In genomic region chr11:83609181-83609580, GRCh38 we compare ENCODE assay signal across 28 cellular contexts.
"Had no signal": no experiment of that assay in that cellular context is flagged by ENCODE, and none has a peak within 500 bp of the region (broad histone marks: within the 10 kb centered on the region; RNA-seq: fewer than 3 reads in every experiment).

No MANE protein-coding gene starts in this region.

- H3K36me3 ChIP-seq: adrenal gland, breast epithelium, MG63 had no signal

- ATAC-seq: activated CD4-positive, CD25-positive, alpha-beta regulatory T cell treated with anti-CD3 and anti-CD28 coated beads, Interleukin-2, amount 50 U/mL, for 24 hours; activated CD8-positive, alpha-beta T cell treated with anti-CD3 and anti-CD28 coated beads, Interleukin-2, amount 10 ng/mL, durations not matched to agents 7 days and 5 days; Panc1; Right ventricle myocardium inferior had no signal

- H3K4me1 ChIP-seq: breast epithelium had no signal

- H3K27ac ChIP-seq: adrenal gland, breast epithelium had no signal

- H3K36me3 Mint-ChIP-seq: activated naive CD8-positive, alpha-beta T cell treated with anti-CD3 and anti-CD28 coated beads, Interleukin-2, amount 10 ng/mL, durations not matched to agents 7 days and 5 days had no signal

- H3K9ac ChIP-seq: SK-N-SH had no signal

- H3K27me3 Mint-ChIP-seq: activated naive CD8-positive, alpha-beta T cell treated with anti-CD3 and anti-CD28 coated beads, Interleukin-2, amount 10 ng/mL, durations not matched to agents 7 days and 5 days had no signal

- H3K9me3 Mint-ChIP-seq: T-helper 2 cell treated with Interferon-gamma antibody and Interleukin-4, amounts not matched to agents 5 μg/mL and 100 μg/mL, for 36 hours had no signal

- H3K4me3 Mint-ChIP-seq: activated CD8-positive, alpha-beta T cell treated with anti-CD3 and anti-CD28 coated beads, Interleukin-2, amount 10 ng/mL, durations not matched to agents 7 days and 5 days; activated naive CD8-positive, alpha-beta T cell treated with anti-CD3 and anti-CD28 coated beads, Interleukin-2, amount 10 ng/mL, durations not matched to agents 7 days and 5 days; T-helper 2 cell treated with Interferon-gamma antibody and Interleukin-4, amounts not matched to agents 5 μg/mL and 100 μg/mL, for 36 hours had no signal

- H3K27ac Mint-ChIP-seq: activated CD8-positive, alpha-beta T cell treated with anti-CD3 and anti-CD28 coated beads, Interleukin-2, amount 10 ng/mL, durations not matched to agents 7 days and 5 days; activated naive CD8-positive, alpha-beta T cell treated with anti-CD3 and anti-CD28 coated beads, Interleukin-2, amount 10 ng/mL, durations not matched to agents 7 days and 5 days; T-helper 2 cell treated with Interferon-gamma antibody and Interleukin-4, amounts not matched to agents 5 μg/mL and 100 μg/mL, for 36 hours had no signal

- DNase-seq: activated CD4-positive, alpha-beta T cell treated with anti-CD3 and anti-CD28 coated beads for 48 hours; activated CD4-positive, alpha-beta T cell treated with anti-CD3 and anti-CD28 coated beads, Interleukin-2, amount 50 U/mL, for 4 hours; activated CD8-positive, alpha-beta memory T cell treated with anti-CD3 and anti-CD28 coated beads, Interleukin-2, amount 50 U/mL, for 48 hours; activated CD8-positive, alpha-beta T cell treated with anti-CD3 and anti-CD28 coated beads, Interleukin-2, amount 10 ng/mL, durations not matched to agents 7 days and 5 days; activated naive CD4-positive, alpha-beta T cell treated with anti-CD3 and anti-CD28 coated beads, Interleukin-2, amount 50 U/mL, for 16 hours; activated naive CD8-positive, alpha-beta T cell treated with anti-CD3 and anti-CD28 coated beads, Interleukin-2, amount 10 ng/mL, durations not matched to agents 7 days and 5 days; activated T-cell treated with anti-CD3 and anti-CD28 coated beads, Interleukin-2, amount 50 U/mL, for 1 hour; adrenal gland; anterior cingulate cortex; MG63; MV-4-11; NCI-H1092 treated with DMSO at 0.1 percent for 48 hours; NCI-H1417 treated with DMSO at 0.1 percent for 48 hours; NCI-H187; NCI-H2081; NCI-H345; NCI-H524; NCI-H748 treated with DMSO at 0.1 percent for 48 hours; NK-92 treated with Interleukin-12 subunit alpha and Interleukin-12 subunit beta, amount 100 ng/mL, for 24 hours; OCI-M1; RPMI8226; T-helper 1 cell had no signal

- H3K9me3 ChIP-seq: adrenal gland, breast epithelium, MG63, SK-N-SH had no signal

- H3K4me3 ChIP-seq: adrenal gland, breast epithelium, MG63 had no signal

- H3K4me1 Mint-ChIP-seq: activated naive CD8-positive, alpha-beta T cell treated with anti-CD3 and anti-CD28 coated beads, Interleukin-2, amount 10 ng/mL, durations not matched to agents 7 days and 5 days had no signal

- H3K27me3 ChIP-seq: adrenal gland, breast epithelium, MG63 had no signal
